36 cellular contexts compared by ENCODE assay signal in the genomic region with DNA sequence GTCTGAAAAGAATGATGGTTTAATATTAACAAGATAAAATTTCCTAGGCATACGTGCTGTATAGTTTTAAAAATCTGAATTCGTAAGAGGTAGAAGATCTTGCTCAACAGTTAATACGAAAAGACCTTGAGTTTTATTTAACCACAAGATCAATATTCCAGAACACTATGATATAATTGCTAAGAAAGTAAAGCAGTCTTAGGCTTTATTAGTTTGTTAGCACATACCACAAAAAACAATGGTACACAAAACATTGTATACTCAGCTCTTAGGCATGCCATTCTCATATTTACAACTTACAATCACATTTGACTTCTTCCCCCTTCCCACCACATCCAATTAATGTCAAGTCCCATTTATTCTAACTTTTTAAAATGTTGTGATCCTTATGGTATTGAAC.
"Had no signal": no experiment of that assay in that cellular context is flagged by ENCODE, and none has a peak within 500 bp of the region (broad histone marks: within the 10 kb centered on the region; RNA-seq: fewer than 3 reads in every experiment).

No MANE protein-coding gene starts in this region.

- DNase-seq: activated B cell treated with CpG ODN at 0.5 μM for 24 hours; activated CD4-positive, alpha-beta T cell treated with anti-CD3 and anti-CD28 coated beads for 48 hours; activated CD4-positive, alpha-beta T cell treated with anti-CD3 and anti-CD28 coated beads, Interleukin-2, amount 50 U/mL, for 1 hour; activated CD4-positive, alpha-beta T cell treated with anti-CD3 and anti-CD28 coated beads, Interleukin-2, amount 50 U/mL, for 48 hours; activated CD8-positive, alpha-beta memory T cell treated with anti-CD3 and anti-CD28 coated beads for 24 hours; activated CD8-positive, alpha-beta T cell treated with anti-CD3 and anti-CD28 coated beads for 36 hours; activated effector memory CD4-positive, alpha-beta T cell treated with anti-CD3 and anti-CD28 coated beads, Interleukin-2, amount 50 U/mL, for 16 hours; activated naive CD4-positive, alpha-beta T cell treated with anti-CD3 and anti-CD28 coated beads for 36 hours; activated naive CD8-positive, alpha-beta T cell treated with anti-CD3 and anti-CD28 coated beads for 36 hours; activated naive CD8-positive, alpha-beta T cell treated with anti-CD3 and anti-CD28 coated beads, Interleukin-2, amount 50 U/mL, for 24 hours; activated T-cell treated with anti-CD3 and anti-CD28 coated beads, Interleukin-2, amount 50 U/mL, for 4 hours; adrenal gland; amygdala; aorta; central memory CD4-positive, alpha-beta T cell; cerebellar nuclear complex; dorsolateral prefrontal cortex; effector memory CD4-positive, alpha-beta T cell; endodermal cell; erythroblast; foreskin keratinocyte; gastrocnemius medialis; glutamatergic neuron; heart left ventricle; hypothalamus; T-helper 2 cell had no signal

- H3K4me3 Mint-ChIP-seq: activated B cell treated with CpG ODN at 0.5 μM for 24 hours; activated CD8-positive, alpha-beta T cell treated with anti-CD3 and anti-CD28 coated beads for 36 hours; activated naive CD4-positive, alpha-beta T cell treated with anti-CD3 and anti-CD28 coated beads for 36 hours; activated naive CD4-positive, alpha-beta T cell treated with anti-CD3 and anti-CD28 coated beads, Interleukin-2, amount 50 U/mL, for 24 hours; activated naive CD8-positive, alpha-beta T cell treated with anti-CD3 and anti-CD28 coated beads for 36 hours; activated naive CD8-positive, alpha-beta T cell treated with anti-CD3 and anti-CD28 coated beads, Interleukin-2, amount 50 U/mL, for 24 hours; activated T-cell treated with anti-CD3 and anti-CD28 coated beads, Interleukin-2, amount 50 U/mL, for 4 hours; activated T-helper 1 cell treated with anti-CD3 and anti-CD28 coated beads, Interleukin-12 subunit alpha, Interleukin-12 subunit beta, Interleukin-2, Interleukin-4 antibody, amounts not matched to agents 30 ng/mL and 10 ng/mL and 1 ng/mL, durations not matched to agents 14 hours and 24 hours and 36 hours; brain; dendritic cell treated with granulocyte-macrophage colony-stimulating factor and Interleukin-4, amounts not matched to agents 40 ng/mL and 50 ng/mL, for 4 days; endodermal cell had no signal

- ATAC-seq: activated CD4-positive, CD25-positive, alpha-beta regulatory T cell treated with anti-CD3 and anti-CD28 coated beads, Interleukin-2, amount 50 U/mL, for 24 hours; activated CD8-positive, alpha-beta T cell treated with anti-CD3 and anti-CD28 coated beads for 36 hours; activated naive CD8-positive, alpha-beta T cell treated with anti-CD3 and anti-CD28 coated beads, Interleukin-2, amount 50 U/mL, for 24 hours; activated T-cell treated with anti-CD3 and anti-CD28 coated beads, Interleukin-2, amount 50 U/mL, for 4 hours; foreskin keratinocyte; gastrocnemius medialis; heart left ventricle had no signal

- H3K36me3 Mint-ChIP-seq: activated naive CD4-positive, alpha-beta T cell treated with anti-CD3 and anti-CD28 coated beads, Interleukin-2, amount 50 U/mL, for 24 hours; activated naive CD8-positive, alpha-beta T cell treated with anti-CD3 and anti-CD28 coated beads for 36 hours; brain had no signal

- H3K9me3 ChIP-seq: adrenal gland, breast epithelium, esophagus muscularis mucosa, gastrocnemius medialis, heart left ventricle had no signal

- H3K27me3 Mint-ChIP-seq: activated CD8-positive, alpha-beta T cell treated with anti-CD3 and anti-CD28 coated beads for 36 hours; activated naive CD4-positive, alpha-beta T cell treated with anti-CD3 and anti-CD28 coated beads, Interleukin-2, amount 50 U/mL, for 24 hours; activated naive CD8-positive, alpha-beta T cell treated with anti-CD3 and anti-CD28 coated beads, Interleukin-2, amount 50 U/mL, for 24 hours; brain; dendritic cell treated with granulocyte-macrophage colony-stimulating factor and Interleukin-4, amounts not matched to agents 40 ng/mL and 50 ng/mL, for 4 days had no signal

- H3K36me3 ChIP-seq: adrenal gland, breast epithelium, cardiac muscle cell, esophagus muscularis mucosa, gastrocnemius medialis, heart left ventricle had no signal

- H3K27ac ChIP-seq: adrenal gland, breast epithelium, cardiac muscle cell, coronary artery, dorsolateral prefrontal cortex, esophagus muscularis mucosa, foreskin keratinocyte, gastrocnemius medialis, heart left ventricle had no signal

- H3K4me3 ChIP-seq: adrenal gland, breast epithelium, cardiac muscle cell, coronary artery, dorsolateral prefrontal cortex, esophagus muscularis mucosa, gastrocnemius medialis, heart left ventricle had no signal

- H3K4me1 Mint-ChIP-seq: activated B cell treated with CpG ODN at 0.5 μM for 24 hours; activated naive CD4-positive, alpha-beta T cell treated with anti-CD3 and anti-CD28 coated beads, Interleukin-2, amount 50 U/mL, for 24 hours; activated naive CD8-positive, alpha-beta T cell treated with anti-CD3 and anti-CD28 coated beads for 36 hours; activated naive CD8-positive, alpha-beta T cell treated with anti-CD3 and anti-CD28 coated beads, Interleukin-2, amount 50 U/mL, for 24 hours; brain had no signal

- H3K4me1 ChIP-seq: adrenal gland, breast epithelium, esophagus muscularis mucosa, gastrocnemius medialis, heart left ventricle had no signal

- H3K27ac Mint-ChIP-seq: activated B cell treated with CpG ODN at 0.5 μM for 24 hours; activated CD8-positive, alpha-beta T cell treated with anti-CD3 and anti-CD28 coated beads for 36 hours; activated naive CD4-positive, alpha-beta T cell treated with anti-CD3 and anti-CD28 coated beads for 36 hours; activated naive CD4-positive, alpha-beta T cell treated with anti-CD3 and anti-CD28 coated beads, Interleukin-2, amount 50 U/mL, for 24 hours; activated naive CD8-positive, alpha-beta T cell treated with anti-CD3 and anti-CD28 coated beads for 36 hours; activated naive CD8-positive, alpha-beta T cell treated with anti-CD3 and anti-CD28 coated beads, Interleukin-2, amount 50 U/mL, for 24 hours; activated T-helper 1 cell treated with anti-CD3 and anti-CD28 coated beads, Interleukin-12 subunit alpha, Interleukin-12 subunit beta, Interleukin-2, Interleukin-4 antibody, amounts not matched to agents 30 ng/mL and 10 ng/mL and 1 ng/mL, durations not matched to agents 14 hours and 24 hours and 36 hours; activated T-helper 2 cell treated with anti-CD3 and anti-CD28 coated beads, Interferon-gamma antibody, Interleukin-2, Interleukin-4, amounts not matched to agents 10 μg/mL and 5 μg/mL and 100 μg/mL, durations not matched to agents 14 hours and 24 hours and 36 hours; brain; dendritic cell treated with granulocyte-macrophage colony-stimulating factor and Interleukin-4, amounts not matched to agents 40 ng/mL and 50 ng/mL, for 4 days; endodermal cell had no signal

- H3K27me3 ChIP-seq: adrenal gland, breast epithelium, cardiac muscle cell, dorsolateral prefrontal cortex, esophagus muscularis mucosa, foreskin keratinocyte, gastrocnemius medialis, heart left ventricle had no signal

- H3K9me3 Mint-ChIP-seq: activated B cell treated with CpG ODN at 0.5 μM for 24 hours; activated CD8-positive, alpha-beta T cell treated with anti-CD3 and anti-CD28 coated beads for 36 hours; activated naive CD4-positive, alpha-beta T cell treated with anti-CD3 and anti-CD28 coated beads for 36 hours; activated naive CD4-positive, alpha-beta T cell treated with anti-CD3 and anti-CD28 coated beads, Interleukin-2, amount 50 U/mL, for 24 hours; activated naive CD8-positive, alpha-beta T cell treated with anti-CD3 and anti-CD28 coated beads for 36 hours; activated naive CD8-positive, alpha-beta T cell treated with anti-CD3 and anti-CD28 coated beads, Interleukin-2, amount 50 U/mL, for 24 hours; activated T-cell treated with anti-CD3 and anti-CD28 coated beads, Interleukin-2, amount 50 U/mL, for 4 hours; activated T-helper 2 cell treated with anti-CD3 and anti-CD28 coated beads, Interferon-gamma antibody, Interleukin-2, Interleukin-4, amounts not matched to agents 10 μg/mL and 5 μg/mL and 100 μg/mL, durations not matched to agents 14 hours and 24 hours and 36 hours; brain; dendritic cell treated with granulocyte-macrophage colony-stimulating factor and Interleukin-4, amounts not matched to agents 40 ng/mL and 50 ng/mL, for 4 days; endodermal cell had no signal
